In the genomic region with DNA sequence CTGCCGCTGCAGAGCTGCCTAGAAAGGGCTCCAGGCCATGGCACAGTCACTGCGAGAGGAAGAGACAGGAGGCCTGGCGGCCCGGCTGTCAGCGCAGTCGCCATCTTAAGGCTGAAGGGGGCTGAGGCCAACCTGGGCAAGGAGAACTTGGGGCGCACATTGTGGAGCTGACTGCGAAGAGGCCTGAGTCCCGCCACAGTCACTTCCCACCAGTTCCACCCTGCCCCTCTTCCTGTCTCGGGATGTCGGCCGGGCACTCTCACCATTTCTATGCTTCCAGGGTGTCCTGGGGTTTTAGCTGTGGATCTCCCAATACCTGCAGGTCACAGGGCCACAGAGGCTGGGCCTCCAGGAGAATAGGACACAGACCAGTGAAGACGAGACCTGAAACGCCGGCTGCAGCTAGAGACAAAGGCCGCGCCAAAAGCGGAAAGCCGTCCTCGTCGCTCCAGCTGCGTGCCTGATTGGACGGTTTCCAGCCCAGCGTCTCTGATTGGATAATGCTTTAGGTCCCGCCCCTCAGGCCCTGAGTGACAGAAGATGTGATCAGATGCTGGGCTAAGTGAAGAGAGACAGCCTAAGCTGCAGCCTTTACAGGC, we compare ENCODE assay signal across 8 cellular contexts.
DNase-seq lines count a peak whose midpoint lies in the region; ATAC-seq, FAIRE-seq and TF ChIP-seq lines count a peak whose summit lies in the region.

No MANE protein-coding gene starts in this region.

- peak overlapping the region; percentile 83 for H3K27ac ChIP-seq in BLaER1
- H3K27ac ChIP-seq in kidney (ENCODE audit: low read depth in 2 of 2, low read length in 2 of 2): no peak overlapping the region

- peak overlapping the region; percentile 83 for H3K9ac ChIP-seq in BLaER1
- peak overlapping the region in 1 of 2 donors; percentile 56 for H3K9ac ChIP-seq in kidney (ENCODE audit: low read length in 2 of 2)

- ATAC-seq in GM21360 (IDR thresholded peaks at IDR 0.05; ENCODE audit: unreplicated experiment): peak; percentile 57

- peak overlapping the region; percentile 72 for H3K4me3 ChIP-seq in BLaER1
- H3K4me3 ChIP-seq in NB4 (ENCODE audit: low read depth, low read length): peak overlapping the region; percentile 81
- H3K4me3 ChIP-seq in kidney (ENCODE audit: low read length in 2 of 2): peak overlapping the region; percentile 48 to 72

- in situ Hi-C loops in KBM-7 (cut with MboI; ENCODE audit: low pct_unique_long_range_greater_than_20kb, low sequenced_read_pairs): no loop called here

- peak; percentile 24 for TF ChIP-seq POLR2A in NB4 (IDR thresholded peaks at IDR 0.05; ENCODE audit: extremely low read depth, insufficient read length)

- no peaks in the 10 kb centered on the region for H4K20me1 ChIP-seq in BLaER1

- no peaks in the 10 kb centered on the region for H3K27me3 ChIP-seq in BLaER1

- H3K4me2 ChIP-seq in BLaER1: peak overlapping the region; percentile 80

- H3K9me3 ChIP-seq in BLaER1 (peaks cover 75% of the 10 kb centered on the region), kidney (ENCODE audit: control insufficient read depth in 1 of 2, low read length in 2 of 2) (no peaks in the 10 kb centered on the region)

- intact Hi-C loops in kidney (cut with DNase I): no loop called here

- TF ChIP-seq CTCF in NB4 (IDR thresholded peaks at IDR 0.05; ENCODE audit: low read depth, low read length) (no peak), kidney (IDR thresholded peaks at IDR 0.05; ENCODE audit: borderline replicate concordance, extremely low read depth, insufficient read depth) (no peak)

- H3K36me3 ChIP-seq in BLaER1: peaks cover 43% of the 10 kb centered on the region
- H3K36me3 ChIP-seq in kidney (ENCODE audit: control insufficient read depth in 1 of 2, insufficient read depth in 2 of 2, low read length in 2 of 2): no peaks in the 10 kb centered on the region

- DNase-seq in NB4 (ENCODE audit: low read depth) (peak; percentile 90), cerebellum (ENCODE audit: low spot score) (peak; percentile 74), kidney (peak; percentile 95), KBM-7 (no peak)
- peak; percentile 73 for DNase-seq in activated CD4-positive, alpha-beta T cell treated with anti-CD3 and anti-CD28 coated beads for 1 hour
- peak; percentile 85 to 93 (median 86) for DNase-seq in stimulated activated CD4-positive, alpha-beta T cell treated with anti-CD3 and anti-CD28 coated beads, Interleukin-12 subunit alpha, Interleukin-12 subunit beta, amount 100 ng/mL, for 48 hours (ENCODE audit: low read depth in 2 of 3, low spot score in 1 of 3)

- peak; percentile 58 for FAIRE-seq in kidney (lab: Jason Lieb, UNC)

- H3K4me1 ChIP-seq in BLaER1: peaks cover 14% of the 10 kb centered on the region
- no peaks in the 10 kb centered on the region for H3K4me1 ChIP-seq in kidney (ENCODE audit: control insufficient read depth in 1 of 2, insufficient read depth in 1 of 2, low read depth in 1 of 2, low read length in 2 of 2)
